In genomic region chr4:48315728-48316630, GRCh38 we compare ENCODE assay signal across 8 cellular contexts. TPM values are rescaled to one million over a fixed set of nuclear protein-coding genes. Genes with fewer than 3 reads are reported as not detected.
DNase-seq lines count a peak whose midpoint lies in the region; ATAC-seq and TF ChIP-seq lines count a peak whose summit lies in the region.

No MANE protein-coding gene starts in this region.

- H3K27ac Mint-ChIP-seq in activated CD4-positive, alpha-beta memory T cell treated with anti-CD3 and anti-CD28 coated beads for 36 hours: no peak overlapping the region

- H3K79me2 ChIP-seq in smooth muscle cell (ENCODE audit: low read depth): no peaks in the 10 kb centered on the region

- peak; percentile 47 for DNase-seq in Caki2 (ENCODE audit: low read depth)
- DNase-seq in NCI-H2227 (lab: John Stamatoyannopoulos, UW; ENCODE audit: unreplicated experiment): peak; percentile 25
- peak; percentile 43 for DNase-seq in activated CD4-positive, alpha-beta memory T cell treated with anti-CD3 and anti-CD28 coated beads for 36 hours
- peak; percentile 58 for DNase-seq in glomerular visceral epithelial cell (ENCODE audit: extremely low spot score)
- DNase-seq in smooth muscle cell (lab: John Stamatoyannopoulos, UW; ENCODE audit: unreplicated experiment): no peak
- no peak for DNase-seq in hippocampal formation (lab: John Stamatoyannopoulos, UW)

- peak overlapping the region; percentile 17 for H2AFZ ChIP-seq in smooth muscle cell (ENCODE audit: low read depth)

- peaks cover 5% of the 10 kb centered on the region for H3K4me1 Mint-ChIP-seq in activated CD4-positive, alpha-beta memory T cell treated with anti-CD3 and anti-CD28 coated beads for 36 hours (ENCODE audit: low read depth)

- H3K36me3 ChIP-seq in smooth muscle cell (ENCODE audit: low read depth): no peaks in the 10 kb centered on the region

- no peak overlapping the region for H3K4me3 ChIP-seq in smooth muscle cell

- POLR2A ChIA-PET in activated CD4-positive, alpha-beta memory T cell treated with anti-CD3 and anti-CD28 coated beads for 36 hours (lab: Charles Lee): no interaction called here

- intact Hi-C loops in activated CD4-positive, alpha-beta memory T cell treated with anti-CD3 and anti-CD28 coated beads for 36 hours (cut with micrococcal nuclease): loop anchor here (2.0 to 5.0 kb wide), 3 partner anchors 25 to 231 kb away; partner anchors contain the start of gene SLAIN2

- no peak overlapping the region for H3K4me3 Mint-ChIP-seq in activated CD4-positive, alpha-beta memory T cell treated with anti-CD3 and anti-CD28 coated beads for 36 hours

- H3K9me3 ChIP-seq in smooth muscle cell (replicated peaks; ENCODE audit: low read depth): no peaks in the 10 kb centered on the region

- H3K4me2 ChIP-seq in smooth muscle cell: no peak overlapping the region

- ATAC-seq in GM18520 (IDR thresholded peaks at IDR 0.05; ENCODE audit: unreplicated experiment) (peak; percentile 67), HG03045 (IDR thresholded peaks at IDR 0.05; ENCODE audit: unreplicated experiment) (peak; percentile 81)

- H3K27me3 Mint-ChIP-seq in activated CD4-positive, alpha-beta memory T cell treated with anti-CD3 and anti-CD28 coated beads for 36 hours: no peaks in the 10 kb centered on the region

- H3K4me1 ChIP-seq in smooth muscle cell (ENCODE audit: low read depth): no peaks in the 10 kb centered on the region

- H3K36me3 Mint-ChIP-seq in activated CD4-positive, alpha-beta memory T cell treated with anti-CD3 and anti-CD28 coated beads for 36 hours: no peaks in the 10 kb centered on the region

- in situ Hi-C loops in Caki2 (cut with HindIII; ENCODE audit: low pct_unique_long_range_greater_than_20kb, low sequenced_read_pairs): no loop called here

- no peak overlapping the region for H3K27ac ChIP-seq in smooth muscle cell (ENCODE audit: low read depth)

- peak; percentile 53 for TF ChIP-seq CTCF in smooth muscle cell (IDR thresholded peaks at IDR 0.05; ENCODE audit: borderline replicate concordance, insufficient read depth, poor library complexity, severe bottlenecking)

- no peaks in the 10 kb centered on the region for H3K9me3 Mint-ChIP-seq in activated CD4-positive, alpha-beta memory T cell treated with anti-CD3 and anti-CD28 coated beads for 36 hours

- CTCF ChIA-PET in activated CD4-positive, alpha-beta memory T cell treated with anti-CD3 and anti-CD28 coated beads for 36 hours (lab: Charles Lee): interaction anchor here (0.7 to 1.7 kb wide), 4 partner anchors 8 to 179 kb away, joined by 3 read pairs; no protein-coding TSS in a partner anchor

- H3K9ac ChIP-seq in smooth muscle cell (ENCODE audit: low read depth): no peak overlapping the region

- WGBS in smooth muscle cell (ENCODE audit: low lambda C conversion rate): 38% methylated on average over 7 of the region's 7 CpGs

- no peaks in the 10 kb centered on the region for H4K20me1 ChIP-seq in smooth muscle cell (ENCODE audit: low read depth)

- H3K27me3 ChIP-seq in smooth muscle cell (ENCODE audit: low read depth): no peaks in the 10 kb centered on the region

- H3F3A ChIP-seq in smooth muscle cell (ENCODE audit: low read depth): no peaks in the 10 kb centered on the region

RNA-seq across cellular contexts. Expression of gene SLAIN2, which starts 25.4 kb away (rescaled TPM):
- 24.7 and 115 TPM in 2 replicates for total RNA-seq in Caki2 (2014; rRNA removed; shearing (Covaris generic); ENCODE audit: low replicate concordance)
- 10 to 100 TPM; 54.9 to 63.8 TPM for total RNA-seq in activated CD4-positive, alpha-beta memory T cell treated with anti-CD3 and anti-CD28 coated beads for 36 hours
- total RNA-seq in smooth muscle cell: 113 and 143 TPM in 2 replicates
- 43.7 and 46.4 TPM in 2 replicates for polyA plus RNA-seq in smooth muscle cell

RNA-seq across cellular contexts. Expression of gene TEC, which starts 46.3 kb away (rescaled TPM):
- total RNA-seq in Caki2 (2014; rRNA removed; shearing (Covaris generic); ENCODE audit: low replicate concordance): 3.6 and 3.7 TPM in 2 replicates
- 1 to 10 TPM; 1.8 to 3.0 TPM for total RNA-seq in activated CD4-positive, alpha-beta memory T cell treated with anti-CD3 and anti-CD28 coated beads for 36 hours
- total RNA-seq in smooth muscle cell: 0.67 and 1.8 TPM in 2 replicates
- polyA plus RNA-seq in smooth muscle cell: 0.14 TPM in 1 of 2 replicates, not detected in the other

Comparison
In these comparisons a context has a peak if more than half of its experiments do, and no peak if none do; other contexts are left out.
1. DNase-seq: peak in Caki2 (single experiment), NCI-H2227 (single experiment), activated CD4-positive, alpha-beta memory T cell treated with anti-CD3 and anti-CD28 coated beads for 36 hours (single experiment) and glomerular visceral epithelial cell (single experiment); none in smooth muscle cell (single experiment) and hippocampal formation (0 of 2).